In the genomic region with DNA sequence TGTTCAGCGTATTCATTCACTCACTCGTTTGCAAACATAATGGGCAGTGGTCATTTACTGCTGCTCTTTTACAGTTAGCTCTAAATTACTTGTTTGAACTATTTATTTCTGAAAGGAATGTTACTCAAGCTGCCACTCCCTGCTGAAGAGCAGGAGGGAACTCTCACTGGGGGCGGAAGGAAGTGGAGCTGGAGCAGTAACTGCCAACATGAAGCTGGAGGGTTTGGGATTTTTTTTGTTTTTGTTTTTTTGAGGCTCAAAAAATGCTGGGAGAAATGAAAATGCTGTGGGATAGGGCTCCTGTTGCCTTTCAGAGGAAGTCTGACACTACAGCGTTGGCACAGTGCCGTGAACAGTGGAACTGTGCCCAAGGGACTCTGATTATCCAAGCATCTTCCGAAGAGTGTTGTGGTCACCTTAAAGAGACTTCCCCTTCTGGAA, we compare ENCODE assay signal across 9 cellular contexts. TPM values are rescaled to one million over a fixed set of nuclear protein-coding genes. Genes with fewer than 3 reads are reported as not detected.
A peak's percentile ranks its signal among the peaks of the same experiment; 100 is the strongest.
DNase-seq lines count a peak whose midpoint lies in the region; ATAC-seq and TF ChIP-seq lines count a peak whose summit lies in the region.
"Had no signal": no experiment of that assay in that cellular context is flagged by ENCODE, and none has a peak within 500 bp of the region (broad histone marks: within the 10 kb centered on the region; RNA-seq: fewer than 3 reads in every experiment).

No MANE protein-coding gene starts in this region.

- peak; percentile 67 for ATAC-seq in Right ventricle myocardium inferior

- no peaks in the 10 kb centered on the region for H3K27me3 ChIP-seq in uterus

- H3K36me3 ChIP-seq in uterus, result no peaks in the 10 kb centered on the region

- H3K9me3 ChIP-seq in uterus, result no peaks in the 10 kb centered on the region

- no peaks in the 10 kb centered on the region for H3K4me1 ChIP-seq in uterus

- no peak for TF ChIP-seq POLR2A in uterus (IDR thresholded peaks at IDR 0.05)

- intact Hi-C loops in Right ventricle myocardium inferior (cut with DNase I) (no loop called here), cardiac septum (cut with DNase I) (no loop called here), uterus (cut with DNase I; ENCODE audit: low total_unique reads) (no loop called here)

- no peak overlapping the region for H3K4me3 ChIP-seq in uterus

- TF ChIP-seq CTCF in uterus (IDR thresholded peaks at IDR 0.05), result no peak

- DNase-seq in Right ventricle myocardium inferior (ENCODE audit: missing footprints) (no peak), cardiac septum (ENCODE audit: low spot score) (no peak), dermis blood vessel endothelial cell (peak; percentile 73), mesenteric fat pad (ENCODE audit: low spot score) (peak; percentile 57), uterus (peak; percentile 39 to 53), NOMO-1 treated with dmso at 0.1 percent for 144 hours (lab: John Stamatoyannopoulos, UW; ENCODE audit: unreplicated experiment) (no peak), middle frontal gyrus (ENCODE audit: extremely low spot score, low spot score) (no peak)
- no peak for DNase-seq in activated CD8-positive, alpha-beta memory T cell treated with anti-CD3 and anti-CD28 coated beads, Interleukin-2, amount 50 U/mL, for 48 hours
- DNase-seq: activated B cell treated with CpG ODN at 0.5 μM for 24 hours had no signal

- peak overlapping the region; percentile 31 to 39 for H3K27ac ChIP-seq in uterus

RNA-seq across cellular contexts. Expression of gene SENP2, which starts 44.1 kb away (rescaled TPM):
- 25.1 TPM for total RNA-seq in Right ventricle myocardium inferior
- 36.7 TPM for total RNA-seq in cardiac septum
- 38.1 and 43.1 TPM in 2 replicates for total RNA-seq in dermis blood vessel endothelial cell
- total RNA-seq in mesenteric fat pad, result 51.1 TPM
- total RNA-seq in uterus, result 10 to 100 TPM in 3 of 4 donors, 1 to 10 TPM in 1; 8.5 to 54.4 (median 49.8) TPM

Comparison
In these comparisons a context has a peak if more than half of its experiments do, and no peak if none do; other contexts are left out.
1. DNase-seq: peak in dermis blood vessel endothelial cell (single experiment), mesenteric fat pad (single experiment) and uterus (2 of 2); none in Right ventricle myocardium inferior (single experiment), cardiac septum (single experiment), NOMO-1 treated with dmso at 0.1 percent for 144 hours (single experiment), middle frontal gyrus (single experiment) and activated CD8-positive, alpha-beta memory T cell treated with anti-CD3 and anti-CD28 coated beads, Interleukin-2, amount 50 U/mL, for 48 hours (single experiment).